ENCODE assay signal across 9 cellular contexts in the genomic region with DNA sequence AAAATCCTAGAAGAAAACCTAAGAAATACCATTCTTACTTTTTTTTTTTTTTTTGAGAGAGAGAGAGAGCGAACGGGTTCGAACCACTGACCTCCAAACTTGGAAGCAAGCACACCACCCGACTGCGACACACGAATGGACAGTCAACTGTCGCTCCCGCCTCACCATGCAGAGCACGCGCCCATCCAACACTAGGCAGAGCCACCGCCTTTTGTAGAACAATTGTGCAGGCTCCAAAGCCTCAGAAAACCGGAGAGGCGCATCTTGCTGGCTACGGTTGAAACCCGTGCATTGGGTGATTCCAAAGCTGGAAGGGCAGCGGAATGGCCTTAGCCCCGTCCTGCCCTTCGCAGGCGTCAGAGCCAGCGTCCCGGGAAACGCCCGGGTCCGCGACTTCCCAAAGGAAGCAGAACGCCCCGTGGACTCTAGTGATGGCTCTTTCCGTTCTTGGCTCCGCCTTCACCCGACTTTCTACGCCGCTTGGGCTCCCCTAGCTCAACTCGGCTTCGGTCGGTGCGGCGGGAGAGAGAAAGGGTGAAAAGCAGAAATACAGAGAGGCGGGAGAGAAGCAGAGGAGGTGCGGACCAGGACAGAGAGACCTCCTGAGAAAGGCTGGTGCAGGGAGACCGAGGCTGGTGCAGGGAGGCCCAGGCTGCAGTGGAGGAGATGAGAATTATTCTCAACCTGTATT.
DNase-seq lines count a peak whose midpoint lies in the region; TF ChIP-seq lines count a peak whose summit lies in the region.
"Had no signal": no experiment of that assay in that cellular context is flagged by ENCODE, and none has a peak within 500 bp of the region (broad histone marks: within the 10 kb centered on the region; RNA-seq: fewer than 3 reads in every experiment).

No MANE protein-coding gene starts in this region.

- H3K4me1 Mint-ChIP-seq in nephron progenitor cell, result peaks cover 10% of the 10 kb centered on the region

- H3K27ac ChIP-seq in PC-9, result no peak overlapping the region
- H3K27ac ChIP-seq: body of pancreas had no signal

- no peaks in the 10 kb centered on the region for H3K79me2 ChIP-seq in PC-9 (ENCODE audit: low read depth)

- H3K27me3 Mint-ChIP-seq in nephron progenitor cell (ENCODE audit: low read depth, poor library complexity), result peaks cover 83% of the 10 kb centered on the region

- no peak overlapping the region for H2AFZ ChIP-seq in PC-9

- peaks cover 65% of the 10 kb centered on the region for H3K9me3 Mint-ChIP-seq in nephron progenitor cell

- H3F3A ChIP-seq in PC-9 (ENCODE audit: insufficient read depth, low read depth), result no peaks in the 10 kb centered on the region

- H3K4me2 ChIP-seq in PC-9, result no peak overlapping the region

- no peaks in the 10 kb centered on the region for H4K20me1 ChIP-seq in PC-9 (ENCODE audit: insufficient read depth)

- H3K36me3 ChIP-seq in PC-9 (ENCODE audit: low read depth), result no peaks in the 10 kb centered on the region

- CTCF ChIA-PET in PC-9 (lab: Charles Lee), result no interaction called here

- peaks cover 8% of the 10 kb centered on the region for H3K36me3 Mint-ChIP-seq in nephron progenitor cell (ENCODE audit: low read depth)

- H3K9me2 ChIP-seq in PC-9 (ENCODE audit: insufficient read depth), result no peaks in the 10 kb centered on the region

- H3K4me3 Mint-ChIP-seq in nephron progenitor cell, result peak overlapping the region; percentile 87

- no peak overlapping the region for H3K27ac Mint-ChIP-seq in nephron progenitor cell

- H3K9me3 ChIP-seq in PC-9 (ENCODE audit: insufficient read depth, low read depth), result no peaks in the 10 kb centered on the region
- H3K9me3 ChIP-seq: body of pancreas had no signal

- peaks cover 60% of the 10 kb centered on the region for H3K27me3 ChIP-seq in PC-9 (ENCODE audit: insufficient read depth, low read depth)

- DNase-seq in Ammon's horn (ENCODE audit: low spot score) (peak; percentile 7), NCI-H774 (lab: John Stamatoyannopoulos, UW) (peak; percentile 43), epithelial cell of esophagus (ENCODE audit: low read depth) (peak; percentile 44), nephron progenitor cell (peak; percentile 43), SIG-M5 (lab: John Stamatoyannopoulos, UW) (no peak), NCI-H524 (lab: John Stamatoyannopoulos, UW) (no peak), PC-9 (no peak), HT-29 (ENCODE audit: low spot score) (no peak)

- H3K4me1 ChIP-seq in PC-9 (replicated peaks; ENCODE audit: insufficient read depth), result no peaks in the 10 kb centered on the region

- no TSS peak for BruUV-seq in PC-9 (replicated peaks; lab: Mats Ljungman, UMichigan)

- intact Hi-C loops in PC-9 (cut with micrococcal nuclease; ENCODE audit: unreplicated experiment), result no loop called here

- peak overlapping the region; percentile 34 for H3K4me3 ChIP-seq in epithelial cell of esophagus (ENCODE audit: low read length)
- H3K4me3 ChIP-seq in PC-9, result no peak overlapping the region
- H3K4me3 ChIP-seq: body of pancreas had no signal

- no peak for TF ChIP-seq CTCF in epithelial cell of esophagus (IDR thresholded peaks at IDR 0.05; ENCODE audit: insufficient read depth, low read depth, low read length, missing control alignments)
- TF ChIP-seq CTCF in nephron progenitor cell (IDR thresholded peaks at IDR 0.05), result no peak
- no peak for TF ChIP-seq CTCF in PC-9 (conservative IDR thresholded peaks at IDR 0.05)

- POLR2A ChIA-PET in PC-9 (lab: Charles Lee; ENCODE audit: unreplicated experiment), result no interaction called here

Comparison
In these comparisons a context has a peak if more than half of its experiments do, and no peak if none do; other contexts are left out.
1. DNase-seq: peak in Ammon's horn (single experiment), NCI-H774 (single experiment), epithelial cell of esophagus (single experiment) and nephron progenitor cell (single experiment); none in SIG-M5 (single experiment), NCI-H524 (0 of 2), PC-9 (0 of 2) and HT-29 (single experiment).